ENCODE assay signal across 29 cellular contexts in genomic region chr2:32712870-32713269, GRCh38.
DNase-seq lines count a peak whose midpoint lies in the region; ATAC-seq, FAIRE-seq and TF ChIP-seq lines count a peak whose summit lies in the region.
"Had no signal": no experiment of that assay in that cellular context is flagged by ENCODE, and none has a peak within 500 bp of the region (broad histone marks: within the 10 kb centered on the region; RNA-seq: fewer than 3 reads in every experiment).

No MANE protein-coding gene starts in this region.

- DNase-seq in GM23248 (peak; percentile 14), T-helper 17 cell (no peak), endothelial cell of umbilical vein (ENCODE audit: low read depth, low spot score) (peak; percentile 26), right cardiac atrium (peak in 1 of 3 donors; percentile 60), NCI-H2029 (lab: John Stamatoyannopoulos, UW) (no peak), WERI-Rb-1 (no peak)
- DNase-seq in activated CD8-positive, alpha-beta memory T cell treated with anti-CD3 and anti-CD28 coated beads, Interleukin-2, amount 50 U/mL, for 4 hours: no peak
- DNase-seq: activated CD4-positive, alpha-beta T cell treated with anti-CD3 and anti-CD28 coated beads, Interleukin-2, amount 10 ng/mL, durations not matched to agents 24 days and 14 days; activated naive CD4-positive, alpha-beta T cell treated with Interleukin-2 at 50 U/mL for 16 hours; activated T-cell treated with anti-CD3 and anti-CD28 coated beads, Interleukin-2, amount 50 U/mL, for 48 hours; amniotic stem cell; cerebellar nuclear complex; HFFc6; islet precursor cell; lower lobe of right lung; NCI-H2171 treated with DMSO at 0.1 percent for 48 hours; NCI-H748 treated with DMSO at 0.1 percent for 48 hours; posterior cingulate gyrus; sigmoid colon; stimulated activated CD4-positive, alpha-beta T cell treated with anti-CD3 and anti-CD28 coated beads, Interleukin-15, amount 100 ng/mL, for 24 hours; thyroid gland had no signal

- H4K20me1 ChIP-seq in GM23248 (ENCODE audit: insufficient read depth) (no peaks in the 10 kb centered on the region), endothelial cell of umbilical vein (replicated peaks; ENCODE audit: control insufficient read depth, extremely low read depth, insufficient read depth, low read length) (no peaks in the 10 kb centered on the region)
- H4K20me1 ChIP-seq: BLaER1 had no signal

- POLR2A ChIA-PET in endothelial cell of umbilical vein (lab: Charles Lee): no interaction called here

- no peaks in the 10 kb centered on the region for H3K27me3 Mint-ChIP-seq in T-helper 17 cell
- H3K27me3 Mint-ChIP-seq: activated CD4-positive, alpha-beta T cell treated with anti-CD3 and anti-CD28 coated beads, Interleukin-2, amount 10 ng/mL, durations not matched to agents 24 days and 14 days; stimulated activated naive CD8-positive, alpha-beta T cell treated with anti-CD3 and anti-CD28 coated beads, Interleukin-15, Interleukin-2, amounts not matched to agents 100 ng/mL and 50 ng/mL, for 24 hours had no signal

- H3K4me1 Mint-ChIP-seq in T-helper 17 cell: peaks cover 15% of the 10 kb centered on the region
- H3K4me1 Mint-ChIP-seq: neural crest cell had no signal

- H3K27ac Mint-ChIP-seq in T-helper 17 cell: peak overlapping the region; percentile 34
- H3K27ac Mint-ChIP-seq: activated CD4-positive, alpha-beta T cell treated with anti-CD3 and anti-CD28 coated beads, Interleukin-2, amount 10 ng/mL, durations not matched to agents 24 days and 14 days; HFFc6; stimulated activated naive CD8-positive, alpha-beta T cell treated with anti-CD3 and anti-CD28 coated beads, Interleukin-15, Interleukin-2, amounts not matched to agents 100 ng/mL and 50 ng/mL, for 24 hours had no signal

- H3K4me3 Mint-ChIP-seq in T-helper 17 cell: no peak overlapping the region
- H3K4me3 Mint-ChIP-seq: activated CD4-positive, alpha-beta T cell treated with anti-CD3 and anti-CD28 coated beads, Interleukin-2, amount 10 ng/mL, durations not matched to agents 24 days and 14 days; HFFc6; neural crest cell; stimulated activated naive CD8-positive, alpha-beta T cell treated with anti-CD3 and anti-CD28 coated beads, Interleukin-15, Interleukin-2, amounts not matched to agents 100 ng/mL and 50 ng/mL, for 24 hours had no signal

- TF ChIP-seq CTCF in endothelial cell of umbilical vein (IDR thresholded peaks at IDR 0.05; ENCODE audit: extremely low read depth in 1 of 2, insufficient read depth in 1 of 2, low read depth in 1 of 2, low read length in 2 of 2) (no peak), WERI-Rb-1 (IDR thresholded peaks at IDR 0.05; ENCODE audit: low read depth, low read length) (no peak)

- H3K9me2 ChIP-seq in GM23248 (ENCODE audit: insufficient read depth): no peaks in the 10 kb centered on the region

- H3K9me3 ChIP-seq in GM23248 (ENCODE audit: low read depth): no peaks in the 10 kb centered on the region
- H3K9me3 ChIP-seq in T-helper 17 cell (ENCODE audit: control insufficient read depth, low read length, poor library complexity, severe bottlenecking): peaks cover 3% of the 10 kb centered on the region
- no peaks in the 10 kb centered on the region for H3K9me3 ChIP-seq in endothelial cell of umbilical vein (replicated peaks; ENCODE audit: control insufficient read depth, insufficient read depth, low read length)
- H3K9me3 ChIP-seq in right cardiac atrium (ENCODE audit: control insufficient read depth, low read length): no peaks in the 10 kb centered on the region
- no peaks in the 10 kb centered on the region for H3K9me3 ChIP-seq in WERI-Rb-1 (ENCODE audit: severe bottlenecking)
- H3K9me3 ChIP-seq: lower lobe of right lung, sigmoid colon, thyroid gland had no signal

- H2AFZ ChIP-seq in GM23248 (no peak overlapping the region), endothelial cell of umbilical vein (ENCODE audit: low read depth, low read length) (no peak overlapping the region)

- 48 to 61% methylated on average over 2 of the region's 2 CpGs for WGBS in GM23248 (ENCODE audit: low coverage in 1 of 2, low lambda C conversion rate in 2 of 2, missing lambda C conversion rate in 2 of 2), 2 experiments
- 33% methylated on average over 2 of the region's 2 CpGs for WGBS in right cardiac atrium

- H3K27me3 ChIP-seq in GM23248 (replicated peaks; ENCODE audit: insufficient read depth): no peaks in the 10 kb centered on the region
- H3K27me3 ChIP-seq in endothelial cell of umbilical vein (ENCODE audit: control insufficient read depth in 2 of 2, insufficient read depth in 2 of 2, low read length in 2 of 2): no peaks in the 10 kb centered on the region
- no peaks in the 10 kb centered on the region for H3K27me3 ChIP-seq in right cardiac atrium (ENCODE audit: control insufficient read depth, insufficient read depth)
- H3K27me3 ChIP-seq in WERI-Rb-1 (ENCODE audit: insufficient read depth, low read depth, severe bottlenecking): no peaks in the 10 kb centered on the region
- H3K27me3 ChIP-seq: BLaER1, sigmoid colon, thyroid gland had no signal

- no peaks in the 10 kb centered on the region for H3F3A ChIP-seq in GM23248 (ENCODE audit: insufficient read depth)

- H3K4me2 ChIP-seq in GM23248 (ENCODE audit: unreplicated experiment): no peak overlapping the region
- H3K4me2 ChIP-seq in endothelial cell of umbilical vein (ENCODE audit: insufficient read depth, low read length): no peak overlapping the region
- H3K4me2 ChIP-seq: BLaER1 had no signal

- H3K27ac ChIP-seq in GM23248 (no peak overlapping the region), endothelial cell of umbilical vein (ENCODE audit: insufficient read depth, low read depth, low read length) (no peak overlapping the region), right cardiac atrium (ENCODE audit: low read length) (peak overlapping the region; percentile 32), WERI-Rb-1 (no peak overlapping the region)
- H3K27ac ChIP-seq: BLaER1, epithelial cell of prostate, lower lobe of right lung, sigmoid colon, thyroid gland had no signal

- no peaks in the 10 kb centered on the region for H3K36me3 ChIP-seq in GM23248 (ENCODE audit: low read depth)
- no peaks in the 10 kb centered on the region for H3K36me3 ChIP-seq in endothelial cell of umbilical vein (ENCODE audit: control insufficient read depth in 2 of 2, extremely low read depth in 1 of 2, insufficient read depth in 2 of 2, low read length in 2 of 2)
- H3K36me3 ChIP-seq in WERI-Rb-1: no peaks in the 10 kb centered on the region
- H3K36me3 ChIP-seq: lower lobe of right lung, sigmoid colon, thyroid gland had no signal

- intact Hi-C loops in endothelial cell of umbilical vein (cut with micrococcal nuclease) (no loop called here), right cardiac atrium (cut with DNase I) (no loop called here)

- H3K4me1 ChIP-seq in GM23248 (ENCODE audit: insufficient read depth) (peaks cover 8% of the 10 kb centered on the region), endothelial cell of umbilical vein (ENCODE audit: control insufficient read depth, extremely low read depth, insufficient read depth, low read length) (peaks cover 10% of the 10 kb centered on the region), right cardiac atrium (ENCODE audit: control insufficient read depth, insufficient read depth, low read length) (peaks cover 2% of the 10 kb centered on the region)
- H3K4me1 ChIP-seq: BLaER1, thyroid gland had no signal

- H3K36me3 Mint-ChIP-seq in T-helper 17 cell (ENCODE audit: low read depth): peaks cover 12% of the 10 kb centered on the region

- no peak for TF ChIP-seq POLR2A in endothelial cell of umbilical vein (IDR thresholded peaks at IDR 0.05; ENCODE audit: low read depth, low read length)

- no peak overlapping the region for H3K4me3 ChIP-seq in GM23248
- no peak overlapping the region for H3K4me3 ChIP-seq in endothelial cell of umbilical vein (replicated peaks in 1 of 3; ENCODE audit: insufficient read depth in 1 of 3, low read depth in 1 of 3, low read length in 3 of 3)
- H3K4me3 ChIP-seq in right cardiac atrium (ENCODE audit: low read length): no peak overlapping the region
- no peak overlapping the region for H3K4me3 ChIP-seq in WERI-Rb-1 (ENCODE audit: low read depth, low read length)
- H3K4me3 ChIP-seq: BLaER1, lower lobe of right lung, sigmoid colon, SK-N-MC, thyroid gland had no signal

- no peak for ATAC-seq in T-helper 17 cell
- ATAC-seq in right cardiac atrium: peak; percentile 71
- ATAC-seq in GM19395 (IDR thresholded peaks at IDR 0.05; ENCODE audit: unreplicated experiment): no peak
- ATAC-seq: lower lobe of right lung had no signal

- dilution Hi-C loops in endothelial cell of umbilical vein (cut with MboI; ENCODE audit: extremely low pct_ligation_motif_present, low sequenced_read_pairs): no loop called here

- H3K79me2 ChIP-seq in GM23248 (ENCODE audit: insufficient read depth) (no peaks in the 10 kb centered on the region), endothelial cell of umbilical vein (ENCODE audit: control insufficient read depth, insufficient read depth, low read length) (no peaks in the 10 kb centered on the region)

- BruUV-seq in endothelial cell of umbilical vein (replicated peaks; lab: Mats Ljungman, UMichigan): no TSS peak

- FAIRE-seq in endothelial cell of umbilical vein (lab: Jason Lieb, UNC): no peak
- FAIRE-seq: frontal cortex, GM12892 had no signal

- H3K9me1 ChIP-seq in endothelial cell of umbilical vein (replicated peaks; ENCODE audit: control insufficient read depth, extremely low read depth, insufficient read depth, low read length): no peaks in the 10 kb centered on the region

- H3K9ac ChIP-seq in GM23248 (no peak overlapping the region), endothelial cell of umbilical vein (replicated peaks; ENCODE audit: extremely low read depth, insufficient read depth, low read length) (no peak overlapping the region)
- H3K9ac ChIP-seq: BLaER1 had no signal

- CTCF ChIA-PET in endothelial cell of umbilical vein (lab: Charles Lee): no interaction called here

- in situ Hi-C loops in GM23248 (cut with MboI): no loop called here

TF ChIP-seq in endothelial cell of umbilical vein, 7 proteins besides CTCF, POLR2A, EP300 and RAD21:
- no peak for TF ChIP-seq GATA2 (IDR thresholded peaks at IDR 0.05; ENCODE audit: insufficient read depth, insufficient read length, low read depth, low read length)
- TF ChIP-seq JUN (IDR thresholded peaks at IDR 0.05; ENCODE audit: borderline replicate concordance, insufficient read depth, insufficient read length, low read depth): no peak
- no peak for TF ChIP-seq FOS (IDR thresholded peaks at IDR 0.05; ENCODE audit: borderline replicate concordance, insufficient read depth, low read length)
- no peak for TF ChIP-seq MYC (IDR thresholded peaks at IDR 0.05; ENCODE audit: low read depth, low read length)
- TF ChIP-seq MAX (IDR thresholded peaks at IDR 0.05; ENCODE audit: insufficient read depth, insufficient read length): no peak
- no peak for TF ChIP-seq POLR2AphosphoS5 (IDR thresholded peaks at IDR 0.05; ENCODE audit: insufficient read depth, low read depth, low read length)
- TF ChIP-seq EZH2 (IDR thresholded peaks at IDR 0.05; ENCODE audit: borderline replicate concordance, low read depth, low read length, severe bottlenecking): no peak
TF ChIP-seq in endothelial cell of umbilical vein: peak in this region for 0.

Comparison
In these comparisons a context has a peak if more than half of its experiments do, and no peak if none do; other contexts are left out.
1. DNase-seq: peak in GM23248 (single experiment) and endothelial cell of umbilical vein (single experiment); none in T-helper 17 cell (0 of 3), NCI-H2029 (single experiment), WERI-Rb-1 (single experiment) and activated CD8-positive, alpha-beta memory T cell treated with anti-CD3 and anti-CD28 coated beads, Interleukin-2, amount 50 U/mL, for 4 hours (single experiment).
2. ATAC-seq: peak in right cardiac atrium (2 of 2); none in T-helper 17 cell (single experiment) and GM19395 (single experiment).